22 cellular contexts compared by ENCODE assay signal in genomic region chr5:176667637-176668036, GRCh38. TPM values are rescaled to one million over a fixed set of nuclear protein-coding genes. Genes with fewer than 3 reads are reported as not detected.
DNase-seq lines count a peak whose midpoint lies in the region; ATAC-seq, FAIRE-seq and TF ChIP-seq lines count a peak whose summit lies in the region.
"Had no signal": no experiment of that assay in that cellular context is flagged by ENCODE, and none has a peak within 500 bp of the region (broad histone marks: within the 10 kb centered on the region; RNA-seq: fewer than 3 reads in every experiment).

No MANE protein-coding gene starts in this region.

- no peak overlapping the region for H3K27ac ChIP-seq in K562 (ENCODE audit: extremely low read depth, low read depth, low read length)
- no peak overlapping the region for H3K27ac ChIP-seq in HepG2 (ENCODE audit: extremely low read length, insufficient read depth, low read length)
- H3K27ac ChIP-seq in GM23248, result no peak overlapping the region
- H3K27ac ChIP-seq: A549, KMS-11 had no signal

- TF ChIP-seq POLR2A in K562 (conservative IDR thresholded peaks at IDR 0.05), result no peak
- no peak for TF ChIP-seq POLR2A in HepG2 (IDR thresholded peaks at IDR 0.05; ENCODE audit: insufficient read depth in 1 of 2, low read depth in 2 of 2, low read length in 2 of 2)

- no peaks in the 10 kb centered on the region for H3F3A ChIP-seq in GM23248 (ENCODE audit: insufficient read depth)

- DNase-seq in HFF-Myc (ENCODE audit: extremely low read depth, low read depth) (no peak), K562 (ENCODE audit: extremely low read depth in 1 of 4, low spot score in 3 of 4) (no peak), HepG2 (ENCODE audit: low spot score) (no peak), GM23248 (no peak)
- no peak for DNase-seq in activated CD4-positive, alpha-beta T cell treated with anti-CD3 and anti-CD28 coated beads for 4 hours
- DNase-seq: CD8-positive, alpha-beta T cell; COR-L47; DMS153; DMS79 treated with DMSO at 0.1 percent for 48 hours; EL had no signal

- CTCF ChIA-PET in K562 (lab: Yijun Ruan, JAX; ENCODE audit: low intra/inter-chr PET ratio), result no interaction called here
- CTCF ChIA-PET in HepG2 (lab: Yijun Ruan, JAX; ENCODE audit: low intra/inter-chr PET ratio, low total read pairs), result no interaction called here

- in situ Hi-C loops in K562 (cut with MboI), result loop anchor here (10.0 kb wide), 1 partner anchor 287 kb away; no protein-coding TSS in a partner anchor
- in situ Hi-C loops in HepG2 (cut with HindIII; ENCODE audit: extremely low pct_ligation_motif_present, low pct_unique_long_range_greater_than_20kb), result loop anchor here (10.0 kb wide), 1 partner anchor 287 kb away; no protein-coding TSS in a partner anchor
- in situ Hi-C loops in GM23248 (cut with MboI), result loop anchor here (10.0 kb wide), 2 partner anchors 287 to 447 kb away; no protein-coding TSS in a partner anchor

- H3K9ac ChIP-seq in K562 (ENCODE audit: insufficient read depth in 1 of 2, low read depth in 2 of 2, low read length in 2 of 2) (no peak overlapping the region), HepG2 (ENCODE audit: insufficient read depth, low read depth, low read length) (no peak overlapping the region), GM23248 (no peak overlapping the region)
- H3K9ac ChIP-seq: KMS-11 had no signal

- intact Hi-C loops in K562 (cut with micrococcal nuclease), result loop anchor here (10.0 kb wide), 1 partner anchor 137 kb away; no protein-coding TSS in a partner anchor
- intact Hi-C loops in HepG2 (cut with micrococcal nuclease; ENCODE audit: unreplicated experiment), result no loop called here

- H3K9me3 ChIP-seq in K562 (replicated peaks; ENCODE audit: control insufficient read depth, insufficient read depth, low read depth, low read length) (no peaks in the 10 kb centered on the region; the same call in 1 of the 2 replicates), HepG2 (ENCODE audit: low read length) (no peaks in the 10 kb centered on the region), GM23248 (ENCODE audit: low read depth) (no peaks in the 10 kb centered on the region)
- H3K9me3 ChIP-seq: A549 had no signal

- no peaks in the 10 kb centered on the region for H3K9me2 ChIP-seq in GM23248 (ENCODE audit: insufficient read depth)

- no peaks in the 10 kb centered on the region for H3K9me1 ChIP-seq in K562 (ENCODE audit: control insufficient read depth, insufficient read depth, low read length)

- H3K4me1 ChIP-seq in K562 (replicated peaks in 1 of 2; ENCODE audit: control insufficient read depth in 2 of 2, insufficient read depth in 2 of 2, low read length in 2 of 2), result peaks cover 0 to 4% of the 10 kb centered on the region in 2 experiments; a peak in 1 of 5 replicates
- H3K4me1 ChIP-seq in HepG2 (ENCODE audit: insufficient read depth, low read length), result no peaks in the 10 kb centered on the region
- no peaks in the 10 kb centered on the region for H3K4me1 ChIP-seq in GM23248 (ENCODE audit: insufficient read depth)
- H3K4me1 ChIP-seq: A549 had no signal

- H2AFZ ChIP-seq in K562 (ENCODE audit: low read depth, low read length) (no peak overlapping the region), HepG2 (ENCODE audit: low read length) (no peak overlapping the region), GM23248 (no peak overlapping the region)

- H3K36me3 ChIP-seq in K562 (ENCODE audit: control insufficient read depth, insufficient read depth, low read length), result no peaks in the 10 kb centered on the region
- H3K36me3 ChIP-seq in HepG2 (replicated peaks in 1 of 2; ENCODE audit: control insufficient read depth in 1 of 2, insufficient read depth in 2 of 2, low read length in 2 of 2), result no peaks in the 10 kb centered on the region
- H3K36me3 ChIP-seq in GM23248 (ENCODE audit: low read depth), result no peaks in the 10 kb centered on the region

- POLR2A ChIA-PET in K562 (lab: Yijun Ruan, JAX), result interaction anchor here (0.6 to 1.1 kb wide), 2 partner anchors 10 to 447 kb away, joined by 3 read pairs; no protein-coding TSS in a partner anchor
- POLR2A ChIA-PET in HepG2 (lab: Yijun Ruan, JAX), result no interaction called here

- ATAC-seq in K562, result no peak
- ATAC-seq in HepG2, result no peak
- ATAC-seq: A549; CD8-positive, alpha-beta T cell; HCT116 had no signal

- no peak for TF ChIP-seq EP300 in K562 (IDR thresholded peaks at IDR 0.05; ENCODE audit: low read length)
- no peak for TF ChIP-seq EP300 in HepG2 (IDR thresholded peaks at IDR 0.05; ENCODE audit: low read depth in 2 of 2, low read length in 2 of 2)
- TF ChIP-seq EP300 in HepG2 (CRISPR knock-in tag; IDR thresholded peaks at IDR 0.05; ENCODE audit: borderline replicate concordance), result no peak

- no peak for FAIRE-seq in K562 (lab: Jason Lieb, UNC)
- FAIRE-seq in HepG2 (lab: Jason Lieb, UNC), result no peak
- FAIRE-seq: A549, D721Med, G401.6, GM12891 had no signal

- H4K20me1 ChIP-seq in K562 (replicated peaks; ENCODE audit: control insufficient read depth, insufficient read depth, low read length) (no peaks in the 10 kb centered on the region; the same call in 1 of the 2 replicates), HepG2 (ENCODE audit: insufficient read depth, low read length) (no peaks in the 10 kb centered on the region), GM23248 (ENCODE audit: insufficient read depth) (no peaks in the 10 kb centered on the region)

- H3K4me2 ChIP-seq in K562 (ENCODE audit: insufficient read depth, low read length) (no peak overlapping the region), HepG2 (ENCODE audit: low read depth, low read length) (no peak overlapping the region), GM23248 (ENCODE audit: unreplicated experiment) (no peak overlapping the region)
- H3K4me2 ChIP-seq: A549, KMS-11 had no signal

- H3K4me3 ChIP-seq in HFF-Myc (replicated peaks; ENCODE audit: low read depth, low read length), result no peak overlapping the region
- no peak overlapping the region for H3K4me3 ChIP-seq in K562
- no peak overlapping the region for H3K4me3 ChIP-seq in HepG2 (replicated peaks in 1 of 3; ENCODE audit: insufficient read depth in 1 of 3, low read depth in 2 of 3, low read length in 3 of 3)
- no peak overlapping the region for H3K4me3 ChIP-seq in GM23248
- H3K4me3 ChIP-seq: A549 had no signal

- TF ChIP-seq RAD21 in K562 (CRISPR knock-in tag; conservative IDR thresholded peaks at IDR 0.05 in 1 of 2, IDR thresholded peaks at IDR 0.05 in 1 of 2) (no peak), HepG2 (CRISPR knock-in tag; IDR thresholded peaks at IDR 0.05) (no peak)

- no TSS peak for BruUV-seq in K562 (replicated peaks; lab: Mats Ljungman, UMichigan)
- BruUV-seq in HepG2 (replicated peaks; lab: Mats Ljungman, UMichigan), result no TSS peak

- TF ChIP-seq CTCF in HFF-Myc (IDR thresholded peaks at IDR 0.05; ENCODE audit: low read depth, low read length, missing control alignments) (peak; percentile 7), K562 (IDR thresholded peaks at IDR 0.05 in 2 of 3, conservative IDR thresholded peaks at IDR 0.05 in 1 of 3; ENCODE audit: insufficient read depth in 2 of 3, low read depth in 1 of 3, low read length in 3 of 3) (no peak), HepG2 (CRISPR knock-in tag; IDR thresholded peaks at IDR 0.05) (no peak)

- WGBS in K562 (ENCODE audit: insufficient coverage, low coverage, missing lambda C conversion rate), result 3% methylated on average over 7 of the region's 7 CpGs
- 6% methylated on average over 7 of the region's 7 CpGs for WGBS in HepG2 (ENCODE audit: low lambda C conversion rate)
- 69 to 74% methylated on average over 7 of the region's 7 CpGs for WGBS in GM23248 (ENCODE audit: low coverage in 1 of 2, low lambda C conversion rate in 2 of 2, missing lambda C conversion rate in 2 of 2), 2 experiments

- H3K79me2 ChIP-seq in K562 (ENCODE audit: control insufficient read depth, insufficient read depth, low read length), result no peaks in the 10 kb centered on the region
- H3K79me2 ChIP-seq in HepG2 (ENCODE audit: insufficient read depth, low read length), result no peaks in the 10 kb centered on the region
- no peaks in the 10 kb centered on the region for H3K79me2 ChIP-seq in GM23248 (ENCODE audit: insufficient read depth)

- peaks cover 40 to 70% of the 10 kb centered on the region in 2 experiments for H3K27me3 ChIP-seq in K562 (ENCODE audit: control insufficient read depth in 2 of 2, insufficient read depth in 2 of 2, low read length in 2 of 2)
- H3K27me3 ChIP-seq in HepG2 (ENCODE audit: control insufficient read depth in 1 of 2, insufficient read depth in 2 of 2, low read length in 2 of 2), result peaks cover 4 to 15% of the 10 kb centered on the region in 2 experiments; a peak in 4 of 5 replicates
- peaks cover 39% of the 10 kb centered on the region for H3K27me3 ChIP-seq in GM23248 (replicated peaks; ENCODE audit: insufficient read depth)

RNA-seq across cellular contexts. Expression of gene TSPAN17, which starts 20.4 kb away (rescaled TPM):
- 52.6 and 123 TPM in 2 replicates for total RNA-seq in K562 (2011; cell fraction: chromatin; rRNA removed; ENCODE audit: low replicate concordance)
- 102 and 110 TPM in 2 replicates for total RNA-seq in K562 (2011; cell fraction: nucleolus; rRNA removed)
- 84.3 and 103 TPM in 2 replicates for total RNA-seq in K562 (2011; cell fraction: nucleoplasm; rRNA removed)
- total RNA-seq in K562 (2014; rRNA removed) (31.6 and 43.8 TPM in 2 replicates), K562 (2014; rRNA removed; fragmentation: Illumina TruSeq; extraction: Trizol) (28.2 and 30.4 TPM in 2 replicates), K562 (2015; rRNA removed; fragmentation: Illumina TruSeq; extraction: Trizol) (33.5 and 34.5 TPM in 2 replicates), K562 (2021) (53.3 and 58.3 TPM in 2 replicates), HepG2 (2016; rRNA removed; fragmentation: Illumina TruSeq; extraction: Trizol) (10.1 and 11.5 TPM in 2 replicates)
- polyA plus RNA-seq in K562 (2011; rRNA removed) (38.7 and 44.3 TPM in 2 replicates), K562 (2014; fragmentation: Illumina TruSeq; extraction: Trizol) (49.9 and 51.9 TPM in 2 replicates), K562 (2014; fragmentation: Nextera tagmentation; extraction: Ambion mirVana) (1 to 10 TPM in 1 of 2 experiments, under 1 TPM in 1; 0.73 to 2.9 TPM), K562 (2014; rRNA removed) (43.3 and 58.6 TPM in 2 replicates), HepG2 (2011; rRNA removed) (15.0 and 20.0 TPM in 2 replicates), GM23248 (2016; fragmentation: Nextera tagmentation; extraction: Ambion mirVana) (29.9 and 30.0 TPM in 2 replicates)
- 43.2 and 65.5 TPM in 2 replicates for polyA plus RNA-seq in K562 (2011; cell fraction: cytosol; rRNA removed)
- polyA plus RNA-seq in K562 (2011; cell fraction: nucleus; rRNA removed), result 114 and 153 TPM in 2 replicates
- 36.7 and 36.8 TPM in 2 replicates for polyA plus RNA-seq in K562 (2012)
- 24.3 and 45.7 TPM in 2 replicates for polyA minus RNA-seq in K562 (2011; rRNA and poly(A)+ RNA removed)
- 30.5 and 31.3 TPM in 2 replicates for polyA minus RNA-seq in K562 (2011; cell fraction: cytosol; rRNA and poly(A)+ RNA removed)
- 18.9 and 21.5 TPM in 2 replicates for polyA minus RNA-seq in K562 (2011; cell fraction: nucleus; rRNA and poly(A)+ RNA removed)
- total RNA-seq in HepG2 (2016; cell fraction: cytosol; rRNA removed; fragmentation: Illumina TruSeq; extraction: Trizol; ENCODE audit: low read depth), result 14.4 and 15.0 TPM in 2 replicates
- 9.9 and 11.9 TPM in 2 replicates for total RNA-seq in HepG2 (2016; cell fraction: insoluble cytoplasmic fraction; rRNA removed; fragmentation: Illumina TruSeq; extraction: Trizol)
- 28.4 and 30.1 TPM in 2 replicates for total RNA-seq in HepG2 (2016; cell fraction: membrane; rRNA removed; fragmentation: Illumina TruSeq; extraction: Trizol)
- total RNA-seq in HepG2 (2016; cell fraction: nucleus; rRNA removed; fragmentation: Illumina TruSeq; extraction: Trizol), result 6.7 and 8.6 TPM in 2 replicates
- 14.6 and 15.9 TPM in 2 replicates for polyA plus RNA-seq in HepG2 (2011; cell fraction: cytosol; rRNA removed)
- 34.5 and 40.1 TPM in 2 replicates for polyA plus RNA-seq in HepG2 (2011; cell fraction: nucleus; rRNA removed)
- 7.5 and 9.2 TPM in 2 replicates for polyA plus RNA-seq in HepG2 (2012)
- 20.7 and 22.9 TPM in 2 replicates for polyA plus RNA-seq in HepG2 (2016; cell fraction: cytosol; fragmentation: Illumina TruSeq; extraction: Trizol; ENCODE audit: low read depth)
- polyA plus RNA-seq in HepG2 (2016; cell fraction: insoluble cytoplasmic fraction; fragmentation: Illumina TruSeq; extraction: Trizol; ENCODE audit: low read depth), result 11.8 and 14.9 TPM in 2 replicates
- 32.1 and 34.7 TPM in 2 replicates for polyA plus RNA-seq in HepG2 (2016; cell fraction: membrane; fragmentation: Illumina TruSeq; extraction: Trizol; ENCODE audit: low read depth)
- 17.6 and 18.4 TPM in 2 replicates for polyA plus RNA-seq in HepG2 (2016; cell fraction: nucleus; fragmentation: Illumina TruSeq; extraction: Trizol; ENCODE audit: insufficient read depth, low read depth)
- 26.2 and 35.2 TPM in 2 replicates for polyA minus RNA-seq in HepG2 (2011; rRNA and poly(A)+ RNA removed; ENCODE audit: low replicate concordance)
- polyA minus RNA-seq in HepG2 (2011; cell fraction: cytosol; rRNA and poly(A)+ RNA removed), result 9.8 and 12.6 TPM in 2 replicates
- 6.7 and 8.6 TPM in 2 replicates for polyA minus RNA-seq in HepG2 (2011; cell fraction: nucleus; rRNA and poly(A)+ RNA removed)
- total RNA-seq in GM23248 (2014; rRNA removed; shearing (Covaris generic)), result 41.2 and 42.2 TPM in 2 replicates

RNA-seq across cellular contexts. Expression of gene EIF4E1B, which starts 37.2 kb away (rescaled TPM):
- total RNA-seq in K562 (2011; cell fraction: chromatin; rRNA removed; ENCODE audit: low replicate concordance), result not detected in 2 replicates
- not detected in 2 replicates for total RNA-seq in K562 (2011; cell fraction: nucleolus; rRNA removed)
- total RNA-seq in K562 (2011; cell fraction: nucleoplasm; rRNA removed), result not detected in 2 replicates
- total RNA-seq in K562 (2014; rRNA removed) (not detected in 2 replicates), K562 (2014; rRNA removed; fragmentation: Illumina TruSeq; extraction: Trizol) (not detected in 2 replicates), K562 (2015; rRNA removed; fragmentation: Illumina TruSeq; extraction: Trizol) (not detected in 2 replicates), K562 (2021) (not detected in 2 replicates), HepG2 (2016; rRNA removed; fragmentation: Illumina TruSeq; extraction: Trizol) (not detected in 2 replicates)
- polyA plus RNA-seq in K562 (2011; rRNA removed) (0.04 TPM in 1 of 2 replicates, not detected in the other), K562 (2014; fragmentation: Illumina TruSeq; extraction: Trizol) (not detected in 2 replicates), K562 (2014; fragmentation: Nextera tagmentation; extraction: Ambion mirVana) (not detected), K562 (2014; rRNA removed) (not detected in 2 replicates), HepG2 (2011; rRNA removed) (not detected in 2 replicates), GM23248 (2016; fragmentation: Nextera tagmentation; extraction: Ambion mirVana) (not detected in 2 replicates)
- not detected in 2 replicates for polyA plus RNA-seq in K562 (2011; cell fraction: cytosol; rRNA removed)
- polyA plus RNA-seq in K562 (2011; cell fraction: nucleus; rRNA removed), result 0.20 TPM in 1 of 2 replicates, not detected in the other
- not detected in 2 replicates for polyA plus RNA-seq in K562 (2012)
- not detected in 2 replicates for polyA minus RNA-seq in K562 (2011; rRNA and poly(A)+ RNA removed)
- polyA minus RNA-seq in K562 (2011; cell fraction: cytosol; rRNA and poly(A)+ RNA removed), result not detected in 2 replicates
- polyA minus RNA-seq in K562 (2011; cell fraction: nucleus; rRNA and poly(A)+ RNA removed), result not detected in 2 replicates
- total RNA-seq in HepG2 (2016; cell fraction: cytosol; rRNA removed; fragmentation: Illumina TruSeq; extraction: Trizol; ENCODE audit: low read depth), result not detected in 2 replicates
- total RNA-seq in HepG2 (2016; cell fraction: insoluble cytoplasmic fraction; rRNA removed; fragmentation: Illumina TruSeq; extraction: Trizol), result not detected in 2 replicates
- not detected in 2 replicates for total RNA-seq in HepG2 (2016; cell fraction: membrane; rRNA removed; fragmentation: Illumina TruSeq; extraction: Trizol)
- not detected in 2 replicates for total RNA-seq in HepG2 (2016; cell fraction: nucleus; rRNA removed; fragmentation: Illumina TruSeq; extraction: Trizol)
- polyA plus RNA-seq in HepG2 (2011; cell fraction: cytosol; rRNA removed), result not detected in 2 replicates
- not detected in 2 replicates for polyA plus RNA-seq in HepG2 (2011; cell fraction: nucleus; rRNA removed)
- not detected in 2 replicates for polyA plus RNA-seq in HepG2 (2012)
- not detected in 2 replicates for polyA plus RNA-seq in HepG2 (2016; cell fraction: cytosol; fragmentation: Illumina TruSeq; extraction: Trizol; ENCODE audit: low read depth)
- polyA plus RNA-seq in HepG2 (2016; cell fraction: insoluble cytoplasmic fraction; fragmentation: Illumina TruSeq; extraction: Trizol; ENCODE audit: low read depth), result not detected in 2 replicates
- not detected in 2 replicates for polyA plus RNA-seq in HepG2 (2016; cell fraction: membrane; fragmentation: Illumina TruSeq; extraction: Trizol; ENCODE audit: low read depth)
- polyA plus RNA-seq in HepG2 (2016; cell fraction: nucleus; fragmentation: Illumina TruSeq; extraction: Trizol; ENCODE audit: insufficient read depth, low read depth), result not detected in 2 replicates
- polyA minus RNA-seq in HepG2 (2011; rRNA and poly(A)+ RNA removed; ENCODE audit: low replicate concordance), result 0.07 TPM in 1 of 2 replicates, not detected in the other
- polyA minus RNA-seq in HepG2 (2011; cell fraction: cytosol; rRNA and poly(A)+ RNA removed), result not detected in 2 replicates
- polyA minus RNA-seq in HepG2 (2011; cell fraction: nucleus; rRNA and poly(A)+ RNA removed), result not detected in 2 replicates
- not detected in 2 replicates for total RNA-seq in GM23248 (2014; rRNA removed; shearing (Covaris generic))
- total RNA-seq: CD8-positive, alpha-beta T cell; H4; HT-29 had no signal
- polyA plus RNA-seq: A549, AG04450, BJ, CD14-positive monocyte, IgD-negative memory B cell had no signal

RNA-seq across cellular contexts. Expression of gene SNCB, which starts 37.3 kb away (rescaled TPM):
- total RNA-seq in K562 (2011; cell fraction: chromatin; rRNA removed; ENCODE audit: low replicate concordance), result not detected in 2 replicates
- not detected in 2 replicates for total RNA-seq in K562 (2011; cell fraction: nucleolus; rRNA removed)
- total RNA-seq in K562 (2011; cell fraction: nucleoplasm; rRNA removed), result not detected in 2 replicates
- total RNA-seq in K562 (2014; rRNA removed), result 0.29 TPM in 1 of 2 replicates, not detected in the other
- not detected in 2 replicates for total RNA-seq in K562 (2014; rRNA removed; fragmentation: Illumina TruSeq; extraction: Trizol)
- total RNA-seq in K562 (2015; rRNA removed; fragmentation: Illumina TruSeq; extraction: Trizol), result not detected in 2 replicates
- total RNA-seq in K562 (2021), result not detected in 2 replicates
- 0.11 TPM in 1 of 2 replicates, not detected in the other for polyA plus RNA-seq in K562 (2011; rRNA removed)
- 0.13 TPM in 1 of 2 replicates, not detected in the other for polyA plus RNA-seq in K562 (2011; cell fraction: cytosol; rRNA removed)
- 0.11 TPM in 2 replicates for polyA plus RNA-seq in K562 (2011; cell fraction: nucleus; rRNA removed)
- polyA plus RNA-seq in K562 (2012), result not detected in 2 replicates
- polyA plus RNA-seq in K562 (2014; fragmentation: Illumina TruSeq; extraction: Trizol), result not detected in 2 replicates
- polyA plus RNA-seq in K562 (2014; fragmentation: Nextera tagmentation; extraction: Ambion mirVana), result not detected
- polyA plus RNA-seq in K562 (2014; rRNA removed), result not detected in 2 replicates
- not detected in 2 replicates for polyA minus RNA-seq in K562 (2011; rRNA and poly(A)+ RNA removed)
- polyA minus RNA-seq in K562 (2011; cell fraction: cytosol; rRNA and poly(A)+ RNA removed), result not detected in 2 replicates
- not detected in 2 replicates for polyA minus RNA-seq in K562 (2011; cell fraction: nucleus; rRNA and poly(A)+ RNA removed)
- not detected in 2 replicates for total RNA-seq in HepG2 (2016; rRNA removed; fragmentation: Illumina TruSeq; extraction: Trizol)
- total RNA-seq in HepG2 (2016; cell fraction: cytosol; rRNA removed; fragmentation: Illumina TruSeq; extraction: Trizol; ENCODE audit: low read depth), result not detected in 2 replicates
- total RNA-seq in HepG2 (2016; cell fraction: insoluble cytoplasmic fraction; rRNA removed; fragmentation: Illumina TruSeq; extraction: Trizol), result not detected in 2 replicates
- not detected in 2 replicates for total RNA-seq in HepG2 (2016; cell fraction: membrane; rRNA removed; fragmentation: Illumina TruSeq; extraction: Trizol)
- not detected in 2 replicates for total RNA-seq in HepG2 (2016; cell fraction: nucleus; rRNA removed; fragmentation: Illumina TruSeq; extraction: Trizol)
- polyA plus RNA-seq in HepG2 (2011; rRNA removed), result not detected in 2 replicates
- polyA plus RNA-seq in HepG2 (2011; cell fraction: cytosol; rRNA removed), result not detected in 2 replicates
- polyA plus RNA-seq in HepG2 (2011; cell fraction: nucleus; rRNA removed), result not detected in 2 replicates
- polyA plus RNA-seq in HepG2 (2012), result not detected in 2 replicates
- not detected in 2 replicates for polyA plus RNA-seq in HepG2 (2016; cell fraction: cytosol; fragmentation: Illumina TruSeq; extraction: Trizol; ENCODE audit: low read depth)
- not detected in 2 replicates for polyA plus RNA-seq in HepG2 (2016; cell fraction: insoluble cytoplasmic fraction; fragmentation: Illumina TruSeq; extraction: Trizol; ENCODE audit: low read depth)
- not detected in 2 replicates for polyA plus RNA-seq in HepG2 (2016; cell fraction: membrane; fragmentation: Illumina TruSeq; extraction: Trizol; ENCODE audit: low read depth)
- polyA plus RNA-seq in HepG2 (2016; cell fraction: nucleus; fragmentation: Illumina TruSeq; extraction: Trizol; ENCODE audit: insufficient read depth, low read depth), result not detected in 2 replicates
- not detected in 2 replicates for polyA minus RNA-seq in HepG2 (2011; rRNA and poly(A)+ RNA removed; ENCODE audit: low replicate concordance)
- polyA minus RNA-seq in HepG2 (2011; cell fraction: cytosol; rRNA and poly(A)+ RNA removed), result not detected in 2 replicates
- polyA minus RNA-seq in HepG2 (2011; cell fraction: nucleus; rRNA and poly(A)+ RNA removed), result not detected in 2 replicates
- not detected in 2 replicates for total RNA-seq in GM23248 (2014; rRNA removed; shearing (Covaris generic))
- polyA plus RNA-seq in GM23248 (2016; fragmentation: Nextera tagmentation; extraction: Ambion mirVana), result not detected in 2 replicates
- total RNA-seq: CD8-positive, alpha-beta T cell; HT-29 had no signal
- polyA plus RNA-seq: BJ, CD14-positive monocyte, IgD-negative memory B cell had no signal

RNA-seq across cellular contexts. Expression of gene GPRIN1, which starts 57.7 kb away (rescaled TPM):
- total RNA-seq in K562 (2011; cell fraction: chromatin; rRNA removed; ENCODE audit: low replicate concordance), result 4.6 and 13.9 TPM in 2 replicates
- total RNA-seq in K562 (2011; cell fraction: nucleolus; rRNA removed), result 5.5 and 8.2 TPM in 2 replicates
- 3.7 and 4.8 TPM in 2 replicates for total RNA-seq in K562 (2011; cell fraction: nucleoplasm; rRNA removed)
- total RNA-seq in K562 (2014; rRNA removed), result 8.8 and 10.4 TPM in 2 replicates
- 3.9 and 4.6 TPM in 2 replicates for total RNA-seq in K562 (2014; rRNA removed; fragmentation: Illumina TruSeq; extraction: Trizol)
- 4.4 and 4.7 TPM in 2 replicates for total RNA-seq in K562 (2015; rRNA removed; fragmentation: Illumina TruSeq; extraction: Trizol)
- 10.7 and 11.6 TPM in 2 replicates for total RNA-seq in K562 (2021)
- 3.3 and 4.0 TPM in 2 replicates for polyA plus RNA-seq in K562 (2011; rRNA removed)
- 1.5 and 6.8 TPM in 2 replicates for polyA plus RNA-seq in K562 (2011; cell fraction: cytosol; rRNA removed)
- 1.5 and 3.7 TPM in 2 replicates for polyA plus RNA-seq in K562 (2011; cell fraction: nucleus; rRNA removed)
- 3.5 and 4.6 TPM in 2 replicates for polyA plus RNA-seq in K562 (2012)
- polyA plus RNA-seq in K562 (2014; fragmentation: Illumina TruSeq; extraction: Trizol), result 4.8 and 6.3 TPM in 2 replicates
- under 1 TPM; 0.15 to 0.22 TPM for polyA plus RNA-seq in K562 (2014; fragmentation: Nextera tagmentation; extraction: Ambion mirVana)
- polyA plus RNA-seq in K562 (2014; rRNA removed), result 5.1 and 5.8 TPM in 2 replicates
- 3.8 and 5.3 TPM in 2 replicates for polyA minus RNA-seq in K562 (2011; rRNA and poly(A)+ RNA removed)
- 6.5 and 7.2 TPM in 2 replicates for polyA minus RNA-seq in K562 (2011; cell fraction: cytosol; rRNA and poly(A)+ RNA removed)
- 2.0 and 2.7 TPM in 2 replicates for polyA minus RNA-seq in K562 (2011; cell fraction: nucleus; rRNA and poly(A)+ RNA removed)
- 2.0 and 2.1 TPM in 2 replicates for total RNA-seq in HepG2 (2016; rRNA removed; fragmentation: Illumina TruSeq; extraction: Trizol)
- total RNA-seq in HepG2 (2016; cell fraction: cytosol; rRNA removed; fragmentation: Illumina TruSeq; extraction: Trizol; ENCODE audit: low read depth), result 0.20 and 0.26 TPM in 2 replicates
- 1.6 and 2.0 TPM in 2 replicates for total RNA-seq in HepG2 (2016; cell fraction: insoluble cytoplasmic fraction; rRNA removed; fragmentation: Illumina TruSeq; extraction: Trizol)
- total RNA-seq in HepG2 (2016; cell fraction: membrane; rRNA removed; fragmentation: Illumina TruSeq; extraction: Trizol), result 0.71 and 0.79 TPM in 2 replicates
- 1.4 and 1.8 TPM in 2 replicates for total RNA-seq in HepG2 (2016; cell fraction: nucleus; rRNA removed; fragmentation: Illumina TruSeq; extraction: Trizol)
- 0.32 and 0.56 TPM in 2 replicates for polyA plus RNA-seq in HepG2 (2011; rRNA removed)
- 0.31 and 0.34 TPM in 2 replicates for polyA plus RNA-seq in HepG2 (2011; cell fraction: cytosol; rRNA removed)
- polyA plus RNA-seq in HepG2 (2011; cell fraction: nucleus; rRNA removed), result 0.50 and 0.62 TPM in 2 replicates
- polyA plus RNA-seq in HepG2 (2012), result 0.59 and 0.60 TPM in 2 replicates
- 0.09 TPM in 2 replicates for polyA plus RNA-seq in HepG2 (2016; cell fraction: cytosol; fragmentation: Illumina TruSeq; extraction: Trizol; ENCODE audit: low read depth)
- 1.4 and 1.7 TPM in 2 replicates for polyA plus RNA-seq in HepG2 (2016; cell fraction: insoluble cytoplasmic fraction; fragmentation: Illumina TruSeq; extraction: Trizol; ENCODE audit: low read depth)
- 0.34 and 0.43 TPM in 2 replicates for polyA plus RNA-seq in HepG2 (2016; cell fraction: membrane; fragmentation: Illumina TruSeq; extraction: Trizol; ENCODE audit: low read depth)
- 1.1 and 1.6 TPM in 2 replicates for polyA plus RNA-seq in HepG2 (2016; cell fraction: nucleus; fragmentation: Illumina TruSeq; extraction: Trizol; ENCODE audit: insufficient read depth, low read depth)
- 0.62 and 3.2 TPM in 2 replicates for polyA minus RNA-seq in HepG2 (2011; rRNA and poly(A)+ RNA removed; ENCODE audit: low replicate concordance)
- polyA minus RNA-seq in HepG2 (2011; cell fraction: cytosol; rRNA and poly(A)+ RNA removed), result 0.70 and 0.99 TPM in 2 replicates
- polyA minus RNA-seq in HepG2 (2011; cell fraction: nucleus; rRNA and poly(A)+ RNA removed), result 0.87 and 0.90 TPM in 2 replicates
- total RNA-seq in GM23248 (2014; rRNA removed; shearing (Covaris generic)), result 4.3 and 4.8 TPM in 2 replicates
- 1.2 and 1.3 TPM in 2 replicates for polyA plus RNA-seq in GM23248 (2016; fragmentation: Nextera tagmentation; extraction: Ambion mirVana)
